ENCODE assay signal across 17 cellular contexts in genomic region chr20:43188861-43189613, GRCh38. TPM values are rescaled to one million over a fixed set of nuclear protein-coding genes. Genes with fewer than 3 reads are reported as not detected.
DNase-seq lines count a peak whose midpoint lies in the region; ATAC-seq and TF ChIP-seq lines count a peak whose summit lies in the region.
"Had no signal": no experiment of that assay in that cellular context is flagged by ENCODE, and none has a peak within 500 bp of the region (broad histone marks: within the 10 kb centered on the region; RNA-seq: fewer than 3 reads in every experiment).

No MANE protein-coding gene starts in this region.

- no TSS peak for BruUV-seq in mammary epithelial cell (replicated peaks; lab: Mats Ljungman, UMichigan)

- TF ChIP-seq CTCF in breast epithelium (IDR thresholded peaks at IDR 0.05) (no peak), mammary epithelial cell (conservative IDR thresholded peaks at IDR 0.05 in 1 of 2, IDR thresholded peaks at IDR 0.05 in 1 of 2; ENCODE audit: extremely low read depth in 1 of 2, insufficient read depth in 1 of 2, low read depth in 1 of 2, low read length in 2 of 2) (no peak), ascending aorta (IDR thresholded peaks at IDR 0.05) (no peak), upper lobe of left lung (IDR thresholded peaks at IDR 0.05) (no peak)

- no peak overlapping the region for H2BK5ac ChIP-seq in mesendoderm (ENCODE audit: low read length)

- H3K23ac ChIP-seq in mesendoderm (ENCODE audit: low read length): no peak overlapping the region

- H3K79me2 ChIP-seq in mammary epithelial cell (ENCODE audit: insufficient read depth, low read length) (no peaks in the 10 kb centered on the region), mesendoderm (ENCODE audit: control insufficient read depth, insufficient read depth, low read length) (no peaks in the 10 kb centered on the region)

- H2AFZ ChIP-seq in mammary epithelial cell (ENCODE audit: low read depth, low read length): no peak overlapping the region

- peak overlapping the region; percentile 25 for H3K56ac ChIP-seq in mesendoderm (ENCODE audit: low read length)

- H2BK15ac ChIP-seq in mesendoderm (replicated peaks; ENCODE audit: low read depth): no peak overlapping the region

- H3K4me2 ChIP-seq in mammary epithelial cell (ENCODE audit: insufficient read depth, low read depth, low read length): no peak overlapping the region
- H3K4me2 ChIP-seq in mesendoderm (ENCODE audit: low read length): peak overlapping the region; percentile 42

- H4K5ac ChIP-seq in mesendoderm (ENCODE audit: low read length): no peak overlapping the region

- ATAC-seq in upper lobe of left lung (ENCODE audit: low FRiP score in 2 of 2): no peak
- ATAC-seq: GM12878; naive thymus-derived CD8-positive, alpha-beta T cell had no signal

- dilution Hi-C loops in mammary epithelial cell (cut with HindIII; ENCODE audit: low sequenced_read_pairs): no loop called here

- H3K9me3 ChIP-seq in breast epithelium: no peaks in the 10 kb centered on the region
- H3K9me3 ChIP-seq in mammary epithelial cell (replicated peaks; ENCODE audit: insufficient read depth, low read length): no peaks in the 10 kb centered on the region
- H3K9me3 ChIP-seq in ascending aorta: no peaks in the 10 kb centered on the region
- H3K9me3 ChIP-seq in upper lobe of left lung: no peaks in the 10 kb centered on the region
- H3K9me3 ChIP-seq: thyroid gland had no signal

- WGBS in mammary epithelial cell (ENCODE audit: low coverage, missing lambda C conversion rate): 2% methylated on average over 21 of the region's 71 CpGs
- no CpG with 5 or more reads among the region's 71 CpGs for WGBS in mesendoderm (ENCODE audit: extremely low coverage, insufficient coverage, low lambda C conversion rate)
- 4 to 8% methylated on average over 42 to 52 of the region's 71 CpGs for WGBS in upper lobe of left lung, 2 donors

- TF ChIP-seq POLR2A in breast epithelium (IDR thresholded peaks at IDR 0.05) (no peak), upper lobe of left lung (IDR thresholded peaks at IDR 0.05) (no peak)

- no peaks in the 10 kb centered on the region for H3K79me1 ChIP-seq in mesendoderm (ENCODE audit: low read length)

- no peaks in the 10 kb centered on the region for H4K20me1 ChIP-seq in mammary epithelial cell (ENCODE audit: insufficient read depth, low read length)

- H3K27me3 ChIP-seq in breast epithelium (peaks cover 0 to 48% of the 10 kb centered on the region in 2 donors), mammary epithelial cell (ENCODE audit: insufficient read depth, low read length) (peaks cover 14% of the 10 kb centered on the region), ascending aorta (peaks cover 7% of the 10 kb centered on the region), mesendoderm (ENCODE audit: insufficient read depth, low read length, poor library complexity) (peaks cover 23% of the 10 kb centered on the region), upper lobe of left lung (peaks cover 0 to 25% (median 11%) of the 10 kb centered on the region in 4 donors)
- H3K27me3 ChIP-seq: thyroid gland had no signal

- H3K4me1 ChIP-seq in breast epithelium: no peaks in the 10 kb centered on the region
- H3K4me1 ChIP-seq in mammary epithelial cell (ENCODE audit: insufficient read depth, low read length): no peaks in the 10 kb centered on the region
- H3K4me1 ChIP-seq in ascending aorta: peaks cover 11 to 12% of the 10 kb centered on the region in 2 donors
- peaks cover 3% of the 10 kb centered on the region for H3K4me1 ChIP-seq in mesendoderm (ENCODE audit: control insufficient read depth, low read depth, low read length)
- peaks cover 0 to 28% (median 15%) of the 10 kb centered on the region in 4 donors for H3K4me1 ChIP-seq in upper lobe of left lung
- H3K4me1 ChIP-seq: thyroid gland had no signal

- no peak overlapping the region for H2BK120ac ChIP-seq in mesendoderm (ENCODE audit: low read depth, low read length)

- TF ChIP-seq EP300 in upper lobe of left lung (IDR thresholded peaks at IDR 0.05): no peak

- CTCF ChIA-PET in mammary epithelial cell (lab: Charles Lee; ENCODE audit: low non-redundant PET): no interaction called here

- in situ Hi-C loops in mammary epithelial cell (cut with MboI; ENCODE audit: low sequenced_read_pairs in 2 of 2): loop anchor here in 1 of 2 donors (25.0 kb wide), 1 partner anchor 1452 kb away; no protein-coding TSS in a partner anchor
- in situ Hi-C loops in KBM-7 (cut with MboI; ENCODE audit: low pct_unique_long_range_greater_than_20kb, low sequenced_read_pairs): no loop called here

- no peak overlapping the region for H4K8ac ChIP-seq in mesendoderm (ENCODE audit: low read depth, low read length)

- intact Hi-C loops in breast epithelium (cut with DNase I; ENCODE audit: low total_unique reads) (no loop called here), mammary epithelial cell (cut with micrococcal nuclease) (loop anchor here (5.0 to 10.0 kb wide), 2 partner anchors 1304 to 1847 kb away; partner anchors contain the start of gene LPIN3), ascending aorta (cut with DNase I) (loop anchor here (10.0 kb wide), 1 partner anchor 1454 kb away; no protein-coding TSS in a partner anchor)

- H3K27ac ChIP-seq in breast epithelium: peak overlapping the region in 1 of 2 donors; percentile 2
- no peak overlapping the region for H3K27ac ChIP-seq in mammary epithelial cell (ENCODE audit: insufficient read depth, low read depth, low read length)
- H3K27ac ChIP-seq in ascending aorta: no peak overlapping the region
- H3K27ac ChIP-seq in mesendoderm (ENCODE audit: low read depth, low read length): no peak overlapping the region
- no peak overlapping the region for H3K27ac ChIP-seq in upper lobe of left lung
- H3K27ac ChIP-seq: thyroid gland had no signal

- H3K4ac ChIP-seq in mesendoderm (ENCODE audit: low read depth, low read length): no peak overlapping the region

- no peak overlapping the region for H2AK5ac ChIP-seq in mesendoderm (ENCODE audit: low read length)

- peak overlapping the region; percentile 15 to 66 (median 48) for H3K4me3 ChIP-seq in breast epithelium
- no peak overlapping the region for H3K4me3 ChIP-seq in mammary epithelial cell (replicated peaks in 1 of 3; ENCODE audit: insufficient read depth in 1 of 3, low read depth in 2 of 3, low read length in 3 of 3)
- peak overlapping the region; percentile 26 to 57 for H3K4me3 ChIP-seq in ascending aorta
- H3K4me3 ChIP-seq in mesendoderm (ENCODE audit: low read length): peak overlapping the region; percentile 8
- H3K4me3 ChIP-seq in upper lobe of left lung: peak overlapping the region in 3 of 4 donors; percentile 17 to 34 (median 26)
- H3K4me3 ChIP-seq: GM12878, thyroid gland had no signal

- H3K36me3 ChIP-seq in breast epithelium (no peaks in the 10 kb centered on the region), mammary epithelial cell (ENCODE audit: insufficient read depth, low read length) (no peaks in the 10 kb centered on the region), ascending aorta (no peaks in the 10 kb centered on the region), mesendoderm (ENCODE audit: control insufficient read depth, insufficient read depth, low read length) (no peaks in the 10 kb centered on the region), upper lobe of left lung (no peaks in the 10 kb centered on the region)
- H3K36me3 ChIP-seq: thyroid gland had no signal

- no peak overlapping the region for H3K9ac ChIP-seq in mammary epithelial cell (ENCODE audit: insufficient read depth, low read length)
- H3K9ac ChIP-seq in mesendoderm (ENCODE audit: low read length): no peak overlapping the region

- no peak overlapping the region for H3K18ac ChIP-seq in mesendoderm (ENCODE audit: low read length)

- DNase-seq in breast epithelium (ENCODE audit: low spot score in 2 of 2) (peak in 1 of 2 donors; percentile 19), mammary epithelial cell (no peak), ascending aorta (ENCODE audit: low spot score in 2 of 2) (no peak), mesendoderm (peak; percentile 27), upper lobe of left lung (peak in 1 of 2 donors; percentile 52), HUDEP-2 (lab: John Stamatoyannopoulos, UW; ENCODE audit: unreplicated experiment in 76 of 76) (no peak), KBM-7 (no peak)
- DNase-seq in stimulated activated naive CD4-positive, alpha-beta T cell treated with Interleukin-2 at 50 U/mL for 16 hours (lab: John Stamatoyannopoulos, UW): no peak
- DNase-seq: activated CD4-positive, alpha-beta T cell treated with anti-CD3 and anti-CD28 coated beads for 48 hours; amniotic stem cell; left cardiac atrium; naive thymus-derived CD8-positive, alpha-beta T cell; PC-3; T-helper 1 cell; thyroid gland had no signal

RNA-seq across cellular contexts. Expression of gene PTPRT, which starts 0.7 kb away (rescaled TPM):
- total RNA-seq in breast epithelium (1 to 10 TPM in 2 of 3 donors, under 1 TPM in 1; 0.32 to 6.3 (median 4.9) TPM), mammary epithelial cell (under 1 TPM in 1 of 2 donors, not detected in 1; 0.17 TPM), ascending aorta (23.5 TPM), upper lobe of left lung (1 to 10 TPM in 5 of 6 donors, under 1 TPM in 1; 0.20 to 7.1 (median 3.8) TPM)
- polyA plus RNA-seq in mammary epithelial cell: not detected
- not detected for polyA minus RNA-seq in mammary epithelial cell
- 0.31 TPM for polyA plus RNA-seq in mesendoderm (2013, experiment 1 of 2)
- 0.25 TPM for polyA plus RNA-seq in mesendoderm (2013, experiment 2 of 2)
- total RNA-seq: GM12878; LHCN-M2; naive thymus-derived CD8-positive, alpha-beta T cell; PC-3 had no signal
- polyA plus RNA-seq: GM12878; naive thymus-derived CD8-positive, alpha-beta T cell had no signal

Comparison
In these comparisons a context has a peak if more than half of its experiments do, and no peak if none do; other contexts are left out.
1. H3K4me3 ChIP-seq: peak in breast epithelium (3 of 3), ascending aorta (2 of 2), mesendoderm (single experiment) and upper lobe of left lung (3 of 4); none in mammary epithelial cell (0 of 3).